In the genomic region with DNA sequence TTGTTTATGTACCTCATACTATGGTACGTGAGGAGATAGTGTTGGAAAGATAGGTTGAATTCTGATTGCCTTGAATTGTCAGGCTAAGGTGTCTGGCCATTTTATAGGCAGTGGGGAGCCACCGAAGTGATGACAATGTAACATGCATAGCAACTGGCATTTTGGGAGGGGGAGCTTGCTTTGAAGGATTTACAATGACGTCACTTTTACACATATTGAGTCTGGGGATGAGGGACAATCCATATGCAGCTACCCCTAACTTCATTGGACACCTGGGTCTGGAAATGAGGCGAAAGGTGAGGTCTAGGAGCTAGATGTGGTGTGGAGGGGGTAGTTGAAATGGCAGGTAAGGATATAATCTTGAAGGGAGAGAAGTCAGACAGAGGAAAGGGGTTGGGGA, we compare ENCODE assay signal across 4 cellular contexts.
A peak's percentile ranks its signal among the peaks of the same experiment; 100 is the strongest.
TF ChIP-seq lines count a peak whose summit lies in the region.

No MANE protein-coding gene starts in this region.

TF ChIP-seq in HepG2, 621 proteins besides CTCF, POLR2A, EP300 and RAD21:
- peak; percentile 99 for TF ChIP-seq ATF7 (IDR thresholded peaks at IDR 0.05)
- no peak for TF ChIP-seq ATF7 (CRISPR knock-in tag; IDR thresholded peaks at IDR 0.05)
- TF ChIP-seq CREB1 (IDR thresholded peaks at IDR 0.05) = peak; percentile 95
- TF ChIP-seq CREB1 (CRISPR knock-in tag; IDR thresholded peaks at IDR 0.05) = no peak
- no peak for TF ChIP-seq TOE1 (CRISPR knock-in tag; IDR thresholded peaks at IDR 0.05)
- no peak for TF ChIP-seq ZNF20 (CRISPR knock-in tag; IDR thresholded peaks at IDR 0.05)
- TF ChIP-seq ZFX (CRISPR knock-in tag; IDR thresholded peaks at IDR 0.05; ENCODE audit: low read depth) = no peak

TF ChIP-seq in HEK293, 187 proteins besides CTCF, POLR2A, EP300 and RAD21:
- TF ChIP-seq, protein P1, sequence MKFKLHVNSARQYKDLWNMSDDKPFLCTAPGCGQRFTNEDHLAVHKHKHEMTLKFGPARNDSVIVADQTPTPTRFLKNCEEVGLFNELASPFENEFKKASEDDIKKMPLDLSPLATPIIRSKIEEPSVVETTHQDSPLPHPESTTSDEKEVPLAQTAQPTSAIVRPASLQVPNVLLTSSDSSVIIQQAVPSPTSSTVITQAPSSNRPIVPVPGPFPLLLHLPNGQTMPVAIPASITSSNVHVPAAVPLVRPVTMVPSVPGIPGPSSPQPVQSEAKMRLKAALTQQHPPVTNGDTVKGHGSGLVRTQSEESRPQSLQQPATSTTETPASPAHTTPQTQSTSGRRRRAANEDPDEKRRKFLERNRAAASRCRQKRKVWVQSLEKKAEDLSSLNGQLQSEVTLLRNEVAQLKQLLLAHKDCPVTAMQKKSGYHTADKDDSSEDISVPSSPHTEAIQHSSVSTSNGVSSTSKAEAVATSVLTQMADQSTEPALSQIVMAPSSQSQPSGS (tag by site-specific recombination; IDR thresholded peaks at IDR 0.05; ENCODE audit: low read depth) = peak; percentile 83
- TF ChIP-seq ZBTB17 (tag by site-specific recombination; IDR thresholded peaks at IDR 0.05) = no peak

TF ChIP-seq in GM12878, 131 proteins besides CTCF, POLR2A, EP300 and RAD21:
- peak; percentile 72 for TF ChIP-seq ATF7 (IDR thresholded peaks at IDR 0.05; ENCODE audit: low read depth)
- TF ChIP-seq ZSCAN29 (IDR thresholded peaks at IDR 0.05) = no peak
- no peak for TF ChIP-seq ZNF622 (IDR thresholded peaks at IDR 0.05)
- TF ChIP-seq IKZF2 (IDR thresholded peaks at IDR 0.05) = no peak

TF ChIP-seq in K562, 482 proteins besides CTCF, POLR2A, EP300 and RAD21:
- TF ChIP-seq OTX1 (CRISPR knock-in tag; IDR thresholded peaks at IDR 0.05) = no peak
- no peak for TF ChIP-seq ZNF121 (CRISPR knock-in tag; conservative IDR thresholded peaks at IDR 0.05)
- TF ChIP-seq HNRNPH1 (optimal IDR thresholded peaks at IDR 0.05; ENCODE audit: low read depth, low read length) = no peak
- TF ChIP-seq CREBBP (IDR thresholded peaks at IDR 0.05; ENCODE audit: low read depth, low read length) = no peak
- TF ChIP-seq CREM (IDR thresholded peaks at IDR 0.05; ENCODE audit: low read depth) = no peak
- TF ChIP-seq, protein P2, sequence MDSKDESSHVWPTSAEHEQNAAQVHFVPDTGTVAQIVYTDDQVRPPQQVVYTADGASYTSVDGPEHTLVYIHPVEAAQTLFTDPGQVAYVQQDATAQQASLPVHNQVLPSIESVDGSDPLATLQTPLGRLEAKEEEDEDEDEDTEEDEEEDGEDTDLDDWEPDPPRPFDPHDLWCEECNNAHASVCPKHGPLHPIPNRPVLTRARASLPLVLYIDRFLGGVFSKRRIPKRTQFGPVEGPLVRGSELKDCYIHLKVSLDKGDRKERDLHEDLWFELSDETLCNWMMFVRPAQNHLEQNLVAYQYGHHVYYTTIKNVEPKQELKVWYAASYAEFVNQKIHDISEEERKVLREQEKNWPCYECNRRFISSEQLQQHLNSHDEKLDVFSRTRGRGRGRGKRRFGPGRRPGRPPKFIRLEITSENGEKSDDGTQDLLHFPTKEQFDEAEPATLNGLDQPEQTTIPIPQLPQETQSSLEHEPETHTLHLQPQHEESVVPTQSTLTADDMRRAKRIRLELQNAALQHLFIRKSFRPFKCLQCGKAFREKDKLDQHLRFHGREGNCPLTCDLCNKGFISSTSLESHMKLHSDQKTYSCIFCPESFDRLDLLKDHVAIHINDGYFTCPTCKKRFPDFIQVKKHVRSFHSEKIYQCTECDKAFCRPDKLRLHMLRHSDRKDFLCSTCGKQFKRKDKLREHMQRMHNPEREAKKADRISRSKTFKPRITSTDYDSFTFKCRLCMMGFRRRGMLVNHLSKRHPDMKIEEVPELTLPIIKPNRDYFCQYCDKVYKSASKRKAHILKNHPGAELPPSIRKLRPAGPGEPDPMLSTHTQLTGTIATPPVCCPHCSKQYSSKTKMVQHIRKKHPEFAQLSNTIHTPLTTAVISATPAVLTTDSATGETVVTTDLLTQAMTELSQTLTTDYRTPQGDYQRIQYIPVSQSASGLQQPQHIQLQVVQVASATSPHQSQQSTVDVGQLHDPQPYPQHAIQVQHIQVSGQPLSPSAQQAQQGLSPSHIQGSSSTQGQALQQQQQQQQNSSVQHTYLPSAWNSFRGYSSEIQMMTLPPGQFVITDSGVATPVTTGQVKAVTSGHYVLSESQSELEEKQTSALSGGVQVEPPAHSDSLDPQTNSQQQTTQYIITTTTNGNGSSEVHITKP (IDR thresholded peaks at IDR 0.05; ENCODE audit: partially characterized antibody) = no peak
- TF ChIP-seq TBP (optimal IDR thresholded peaks at IDR 0.05; ENCODE audit: low read depth, low read length) = no peak
- no peak for TF ChIP-seq ZNF253 (CRISPR knock-in tag; conservative IDR thresholded peaks at IDR 0.05)
- no peak for TF ChIP-seq JUND (IDR thresholded peaks at IDR 0.05; ENCODE audit: borderline replicate concordance, low read depth, low read length)
- peak; percentile 37; the same call in 1 of the 3 replicates for TF ChIP-seq JUND (tag; IDR thresholded peaks at IDR 0.05; ENCODE audit: borderline replicate concordance, low read depth, low read length)
- TF ChIP-seq, protein P3, sequence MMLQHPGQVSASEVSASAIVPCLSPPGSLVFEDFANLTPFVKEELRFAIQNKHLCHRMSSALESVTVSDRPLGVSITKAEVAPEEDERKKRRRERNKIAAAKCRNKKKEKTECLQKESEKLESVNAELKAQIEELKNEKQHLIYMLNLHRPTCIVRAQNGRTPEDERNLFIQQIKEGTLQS (IDR thresholded peaks at IDR 0.05) = peak; percentile 68
- TF ChIP-seq, protein P3 (CRISPR knock-in tag; conservative IDR thresholded peaks at IDR 0.05) = no peak
- TF ChIP-seq ATF1 (CRISPR knock-in tag; IDR thresholded peaks at IDR 0.05) = no peak
- 0 out of 2 replicates have a peak, but pooled peaks have one; percentile 9 for TF ChIP-seq ATF1 (tag; IDR thresholded peaks at IDR 0.05)
- TF ChIP-seq KAT2B (IDR thresholded peaks at IDR 0.05; ENCODE audit: low read depth, low read length) = no peak
- TF ChIP-seq ATF7 (IDR thresholded peaks at IDR 0.05) = peak; percentile 73; the same call in 1 of the 2 replicates
- no peak for TF ChIP-seq ZNF778 (CRISPR knock-in tag; IDR thresholded peaks at IDR 0.05)
- TF ChIP-seq HDAC8 (tag; IDR thresholded peaks at IDR 0.05) = no peak
